Comparison of ENCODE assay signal across 1 cellular context in genomic region chr10:117424789-117425649, GRCh38.
A peak's percentile ranks its signal among the peaks of the same experiment; 100 is the strongest.
TF ChIP-seq lines count a peak whose summit lies in the region.

No MANE protein-coding gene starts in this region.

TF ChIP-seq in HepG2, 621 proteins besides CTCF, POLR2A, EP300 and RAD21 (continued from another document and continues in another):
- TF ChIP-seq, protein P1, sequence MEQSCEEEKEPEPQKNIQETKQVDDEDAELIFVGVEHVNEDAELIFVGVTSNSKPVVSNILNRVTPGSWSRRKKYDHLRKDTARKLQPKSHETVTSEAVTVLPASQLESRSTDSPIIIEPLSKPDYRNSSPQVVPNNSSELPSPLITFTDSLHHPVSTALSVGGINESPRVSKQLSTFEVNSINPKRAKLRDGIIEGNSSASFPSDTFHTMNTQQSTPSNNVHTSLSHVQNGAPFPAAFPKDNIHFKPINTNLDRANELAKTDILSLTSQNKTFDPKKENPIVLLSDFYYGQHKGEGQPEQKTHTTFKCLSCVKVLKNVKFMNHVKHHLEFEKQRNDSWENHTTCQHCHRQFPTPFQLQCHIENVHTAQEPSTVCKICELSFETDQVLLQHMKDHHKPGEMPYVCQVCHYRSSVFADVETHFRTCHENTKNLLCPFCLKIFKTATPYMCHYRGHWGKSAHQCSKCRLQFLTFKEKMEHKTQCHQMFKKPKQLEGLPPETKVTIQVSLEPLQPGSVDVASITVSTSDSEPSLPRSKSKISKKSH (CRISPR knock-in tag; IDR thresholded peaks at IDR 0.05; ENCODE audit: borderline replicate concordance), result no peak
- TF ChIP-seq, protein P2, sequence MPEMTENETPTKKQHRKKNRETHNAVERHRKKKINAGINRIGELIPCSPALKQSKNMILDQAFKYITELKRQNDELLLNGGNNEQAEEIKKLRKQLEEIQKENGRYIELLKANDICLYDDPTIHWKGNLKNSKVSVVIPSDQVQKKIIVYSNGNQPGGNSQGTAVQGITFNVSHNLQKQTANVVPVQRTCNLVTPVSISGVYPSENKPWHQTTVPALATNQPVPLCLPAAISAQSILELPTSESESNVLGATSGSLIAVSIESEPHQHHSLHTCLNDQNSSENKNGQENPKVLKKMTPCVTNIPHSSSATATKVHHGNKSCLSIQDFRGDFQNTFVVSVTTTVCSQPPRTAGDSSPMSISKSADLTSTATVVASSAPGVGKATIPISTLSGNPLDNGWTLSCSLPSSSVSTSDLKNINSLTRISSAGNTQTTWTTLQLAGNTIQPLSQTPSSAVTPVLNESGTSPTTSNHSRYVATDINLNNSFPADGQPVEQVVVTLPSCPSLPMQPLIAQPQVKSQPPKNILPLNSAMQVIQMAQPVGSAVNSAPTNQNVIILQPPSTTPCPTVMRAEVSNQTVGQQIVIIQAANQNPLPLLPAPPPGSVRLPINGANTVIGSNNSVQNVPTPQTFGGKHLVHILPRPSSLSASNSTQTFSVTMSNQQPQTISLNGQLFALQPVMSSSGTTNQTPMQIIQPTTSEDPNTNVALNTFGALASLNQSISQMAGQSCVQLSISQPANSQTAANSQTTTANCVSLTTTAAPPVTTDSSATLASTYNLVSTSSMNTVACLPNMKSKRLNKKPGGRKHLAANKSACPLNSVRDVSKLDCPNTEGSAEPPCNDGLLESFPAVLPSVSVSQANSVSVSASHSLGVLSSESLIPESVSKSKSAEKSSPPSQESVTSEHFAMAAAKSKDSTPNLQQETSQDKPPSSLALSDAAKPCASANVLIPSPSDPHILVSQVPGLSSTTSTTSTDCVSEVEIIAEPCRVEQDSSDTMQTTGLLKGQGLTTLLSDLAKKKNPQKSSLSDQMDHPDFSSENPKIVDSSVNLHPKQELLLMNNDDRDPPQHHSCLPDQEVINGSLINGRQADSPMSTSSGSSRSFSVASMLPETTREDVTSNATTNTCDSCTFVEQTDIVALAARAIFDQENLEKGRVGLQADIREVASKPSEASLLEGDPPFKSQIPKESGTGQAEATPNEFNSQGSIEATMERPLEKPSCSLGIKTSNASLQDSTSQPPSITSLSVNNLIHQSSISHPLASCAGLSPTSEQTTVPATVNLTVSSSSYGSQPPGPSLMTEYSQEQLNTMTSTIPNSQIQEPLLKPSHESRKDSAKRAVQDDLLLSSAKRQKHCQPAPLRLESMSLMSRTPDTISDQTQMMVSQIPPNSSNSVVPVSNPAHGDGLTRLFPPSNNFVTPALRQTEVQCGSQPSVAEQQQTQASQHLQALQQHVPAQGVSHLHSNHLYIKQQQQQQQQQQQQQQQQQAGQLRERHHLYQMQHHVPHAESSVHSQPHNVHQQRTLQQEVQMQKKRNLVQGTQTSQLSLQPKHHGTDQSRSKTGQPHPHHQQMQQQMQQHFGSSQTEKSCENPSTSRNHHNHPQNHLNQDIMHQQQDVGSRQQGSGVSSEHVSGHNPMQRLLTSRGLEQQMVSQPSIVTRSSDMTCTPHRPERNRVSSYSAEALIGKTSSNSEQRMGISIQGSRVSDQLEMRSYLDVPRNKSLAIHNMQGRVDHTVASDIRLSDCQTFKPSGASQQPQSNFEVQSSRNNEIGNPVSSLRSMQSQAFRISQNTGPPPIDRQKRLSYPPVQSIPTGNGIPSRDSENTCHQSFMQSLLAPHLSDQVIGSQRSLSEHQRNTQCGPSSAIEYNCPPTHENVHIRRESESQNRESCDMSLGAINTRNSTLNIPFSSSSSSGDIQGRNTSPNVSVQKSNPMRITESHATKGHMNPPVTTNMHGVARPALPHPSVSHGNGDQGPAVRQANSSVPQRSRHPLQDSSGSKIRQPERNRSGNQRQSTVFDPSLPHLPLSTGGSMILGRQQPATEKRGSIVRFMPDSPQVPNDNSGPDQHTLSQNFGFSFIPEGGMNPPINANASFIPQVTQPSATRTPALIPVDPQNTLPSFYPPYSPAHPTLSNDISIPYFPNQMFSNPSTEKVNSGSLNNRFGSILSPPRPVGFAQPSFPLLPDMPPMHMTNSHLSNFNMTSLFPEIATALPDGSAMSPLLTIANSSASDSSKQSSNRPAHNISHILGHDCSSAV (CRISPR knock-in tag; IDR thresholded peaks at IDR 0.05; ENCODE audit: borderline replicate concordance), result no peak
- TF ChIP-seq SKI (IDR thresholded peaks at IDR 0.05; ENCODE audit: partially characterized antibody), result no peak
- no peak for TF ChIP-seq CEBPB (IDR thresholded peaks at IDR 0.05; ENCODE audit: borderline replicate concordance, low read depth, low read length)
- TF ChIP-seq, protein P3, sequence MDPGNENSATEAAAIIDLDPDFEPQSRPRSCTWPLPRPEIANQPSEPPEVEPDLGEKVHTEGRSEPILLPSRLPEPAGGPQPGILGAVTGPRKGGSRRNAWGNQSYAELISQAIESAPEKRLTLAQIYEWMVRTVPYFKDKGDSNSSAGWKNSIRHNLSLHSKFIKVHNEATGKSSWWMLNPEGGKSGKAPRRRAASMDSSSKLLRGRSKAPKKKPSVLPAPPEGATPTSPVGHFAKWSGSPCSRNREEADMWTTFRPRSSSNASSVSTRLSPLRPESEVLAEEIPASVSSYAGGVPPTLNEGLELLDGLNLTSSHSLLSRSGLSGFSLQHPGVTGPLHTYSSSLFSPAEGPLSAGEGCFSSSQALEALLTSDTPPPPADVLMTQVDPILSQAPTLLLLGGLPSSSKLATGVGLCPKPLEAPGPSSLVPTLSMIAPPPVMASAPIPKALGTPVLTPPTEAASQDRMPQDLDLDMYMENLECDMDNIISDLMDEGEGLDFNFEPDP (CRISPR knock-in tag; conservative IDR thresholded peaks at IDR 0.05), result no peak
- no peak for TF ChIP-seq ZUFSP (CRISPR knock-in tag; IDR thresholded peaks at IDR 0.05; ENCODE audit: borderline replicate concordance)
- no peak for TF ChIP-seq ZNF777 (CRISPR knock-in tag; IDR thresholded peaks at IDR 0.05)
- no peak for TF ChIP-seq ZNF142 (CRISPR knock-in tag; IDR thresholded peaks at IDR 0.05)
- TF ChIP-seq ZC3H4 (CRISPR knock-in tag; IDR thresholded peaks at IDR 0.05; ENCODE audit: borderline replicate concordance), result no peak
- TF ChIP-seq, protein P4, sequence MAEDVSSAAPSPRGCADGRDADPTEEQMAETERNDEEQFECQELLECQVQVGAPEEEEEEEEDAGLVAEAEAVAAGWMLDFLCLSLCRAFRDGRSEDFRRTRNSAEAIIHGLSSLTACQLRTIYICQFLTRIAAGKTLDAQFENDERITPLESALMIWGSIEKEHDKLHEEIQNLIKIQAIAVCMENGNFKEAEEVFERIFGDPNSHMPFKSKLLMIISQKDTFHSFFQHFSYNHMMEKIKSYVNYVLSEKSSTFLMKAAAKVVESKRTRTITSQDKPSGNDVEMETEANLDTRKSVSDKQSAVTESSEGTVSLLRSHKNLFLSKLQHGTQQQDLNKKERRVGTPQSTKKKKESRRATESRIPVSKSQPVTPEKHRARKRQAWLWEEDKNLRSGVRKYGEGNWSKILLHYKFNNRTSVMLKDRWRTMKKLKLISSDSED (CRISPR knock-in tag; IDR thresholded peaks at IDR 0.05), result no peak
- TF ChIP-seq U2AF1 (optimal IDR thresholded peaks at IDR 0.05; ENCODE audit: low read depth, low read length), result no peak
- TF ChIP-seq FOXJ3 (CRISPR knock-in tag; IDR thresholded peaks at IDR 0.05; ENCODE audit: borderline replicate concordance), result no peak
- TF ChIP-seq ZMYM4 (CRISPR knock-in tag; IDR thresholded peaks at IDR 0.05), result 0 out of 2 replicates have a peak, but pooled peaks have one; percentile 11
- TF ChIP-seq KLF11 (CRISPR knock-in tag; IDR thresholded peaks at IDR 0.05), result 0 out of 2 replicates have a peak, but pooled peaks have one; percentile 12
- 0 out of 2 replicates have a peak, but pooled peaks have one; percentile 31 for TF ChIP-seq ZNF441 (CRISPR knock-in tag; IDR thresholded peaks at IDR 0.05; ENCODE audit: borderline replicate concordance)
- TF ChIP-seq SMAD1 (CRISPR knock-in tag; IDR thresholded peaks at IDR 0.05; ENCODE audit: borderline replicate concordance, low read depth), result no peak
- TF ChIP-seq DMTF1 (CRISPR knock-in tag; IDR thresholded peaks at IDR 0.05), result no peak
- TF ChIP-seq, protein P5, sequence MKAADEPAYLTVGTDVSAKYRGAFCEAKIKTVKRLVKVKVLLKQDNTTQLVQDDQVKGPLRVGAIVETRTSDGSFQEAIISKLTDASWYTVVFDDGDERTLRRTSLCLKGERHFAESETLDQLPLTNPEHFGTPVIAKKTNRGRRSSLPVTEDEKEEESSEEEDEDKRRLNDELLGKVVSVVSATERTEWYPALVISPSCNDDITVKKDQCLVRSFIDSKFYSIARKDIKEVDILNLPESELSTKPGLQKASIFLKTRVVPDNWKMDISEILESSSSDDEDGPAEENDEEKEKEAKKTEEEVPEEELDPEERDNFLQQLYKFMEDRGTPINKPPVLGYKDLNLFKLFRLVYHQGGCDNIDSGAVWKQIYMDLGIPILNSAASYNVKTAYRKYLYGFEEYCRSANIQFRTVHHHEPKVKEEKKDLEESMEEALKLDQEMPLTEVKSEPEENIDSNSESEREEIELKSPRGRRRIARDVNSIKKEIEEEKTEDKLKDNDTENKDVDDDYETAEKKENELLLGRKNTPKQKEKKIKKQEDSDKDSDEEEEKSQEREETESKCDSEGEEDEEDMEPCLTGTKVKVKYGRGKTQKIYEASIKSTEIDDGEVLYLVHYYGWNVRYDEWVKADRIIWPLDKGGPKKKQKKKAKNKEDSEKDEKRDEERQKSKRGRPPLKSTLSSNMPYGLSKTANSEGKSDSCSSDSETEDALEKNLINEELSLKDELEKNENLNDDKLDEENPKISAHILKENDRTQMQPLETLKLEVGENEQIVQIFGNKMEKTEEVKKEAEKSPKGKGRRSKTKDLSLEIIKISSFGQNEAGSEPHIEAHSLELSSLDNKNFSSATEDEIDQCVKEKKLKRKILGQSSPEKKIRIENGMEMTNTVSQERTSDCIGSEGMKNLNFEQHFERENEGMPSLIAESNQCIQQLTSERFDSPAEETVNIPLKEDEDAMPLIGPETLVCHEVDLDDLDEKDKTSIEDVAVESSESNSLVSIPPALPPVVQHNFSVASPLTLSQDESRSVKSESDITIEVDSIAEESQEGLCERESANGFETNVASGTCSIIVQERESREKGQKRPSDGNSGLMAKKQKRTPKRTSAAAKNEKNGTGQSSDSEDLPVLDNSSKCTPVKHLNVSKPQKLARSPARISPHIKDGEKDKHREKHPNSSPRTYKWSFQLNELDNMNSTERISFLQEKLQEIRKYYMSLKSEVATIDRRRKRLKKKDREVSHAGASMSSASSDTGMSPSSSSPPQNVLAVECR (CRISPR knock-in tag; IDR thresholded peaks at IDR 0.05; ENCODE audit: borderline replicate concordance), result no peak; the same call in 1 of the 2 replicates
- no peak for TF ChIP-seq DBP (CRISPR knock-in tag; IDR thresholded peaks at IDR 0.05; ENCODE audit: not compliant biosample characterization)
